In the genomic region with DNA sequence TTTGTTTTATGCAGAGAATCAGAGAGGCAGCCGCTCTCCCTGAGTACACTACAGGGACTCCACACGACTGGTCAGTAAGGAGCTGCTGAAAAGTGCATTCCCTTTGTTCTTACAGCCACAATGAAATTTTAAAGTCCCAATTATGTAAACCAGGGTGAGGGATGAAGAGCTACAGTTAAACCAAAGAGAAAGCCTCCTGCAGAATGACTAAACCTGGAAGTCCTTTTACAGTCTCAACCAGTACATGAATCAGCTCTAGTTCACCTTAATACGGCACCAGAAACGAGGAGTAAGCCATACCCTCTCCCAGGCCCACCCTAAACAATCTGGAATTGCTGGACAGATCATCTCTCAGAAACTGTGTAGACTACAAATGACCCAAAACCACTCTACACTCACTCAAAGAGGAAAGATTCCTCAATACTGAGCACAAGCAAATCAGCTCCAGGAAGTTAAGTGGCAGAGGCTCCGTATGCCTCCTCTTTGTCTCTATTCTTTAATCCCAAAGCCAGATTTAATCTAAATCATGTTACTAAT, we compare ENCODE assay signal across 8 cellular contexts.
DNase-seq lines count a peak whose midpoint lies in the region; ATAC-seq, FAIRE-seq and TF ChIP-seq lines count a peak whose summit lies in the region.

No MANE protein-coding gene starts in this region.

- no peaks in the 10 kb centered on the region for H3K36me3 Mint-ChIP-seq in activated CD4-positive, alpha-beta T cell treated with anti-CD3 and anti-CD28 coated beads for 36 hours (ENCODE audit: low read depth)

- no peak for FAIRE-seq in K562 (lab: Jason Lieb, UNC)
- FAIRE-seq in HepG2 (lab: Jason Lieb, UNC), result no peak

- intact Hi-C loops in activated CD4-positive, alpha-beta T cell treated with anti-CD3 and anti-CD28 coated beads for 36 hours (cut with DNase I, micrococcal nuclease), result loop anchor here in 1 of 2 experiments (10.0 kb wide), 1 partner anchor 59 kb away; no protein-coding TSS in a partner anchor
- intact Hi-C loops in K562 (cut with micrococcal nuclease) (loop anchor here (10.0 kb wide), 1 partner anchor 71 kb away; no protein-coding TSS in a partner anchor), HepG2 (cut with micrococcal nuclease; ENCODE audit: unreplicated experiment) (no loop called here)

- no peak for DNase-seq in activated CD4-positive, alpha-beta T cell treated with anti-CD3 and anti-CD28 coated beads for 36 hours
- DNase-seq in activated CD4-positive, alpha-beta T cell treated with anti-CD3 and anti-CD28 coated beads for 4 hours, result no peak
- DNase-seq in K562 (ENCODE audit: extremely low read depth in 1 of 4, low spot score in 3 of 4) (no peak), HepG2 (ENCODE audit: low spot score) (no peak), tibial nerve (ENCODE audit: low spot score in 2 of 2) (no peak), NCI-H526 treated with DMSO at 0.1 percent for 48 hours (lab: John Stamatoyannopoulos, UW) (no peak)

- TF ChIP-seq RAD21 in K562 (CRISPR knock-in tag; conservative IDR thresholded peaks at IDR 0.05 in 1 of 2, IDR thresholded peaks at IDR 0.05 in 1 of 2) (no peak), HepG2 (CRISPR knock-in tag; IDR thresholded peaks at IDR 0.05) (no peak)

- TF ChIP-seq EP300 in K562 (IDR thresholded peaks at IDR 0.05; ENCODE audit: low read length) (no peak), HepG2 (IDR thresholded peaks at IDR 0.05; ENCODE audit: low read depth in 2 of 2, low read length in 2 of 2) (no peak), HepG2 (CRISPR knock-in tag; IDR thresholded peaks at IDR 0.05; ENCODE audit: borderline replicate concordance) (no peak), tibial nerve (IDR thresholded peaks at IDR 0.05) (no peak)

- H3K4me3 ChIP-seq in K562 (no peak overlapping the region), HepG2 (replicated peaks in 1 of 3; ENCODE audit: insufficient read depth in 1 of 3, low read depth in 2 of 3, low read length in 3 of 3) (peak overlapping the region; percentile 57 to 72 (median 62)), tibial nerve (peak overlapping the region in 3 of 4 donors; percentile 34 to 55 (median 34))

- H3K36me3 ChIP-seq in K562 (ENCODE audit: control insufficient read depth, insufficient read depth, low read length) (no peaks in the 10 kb centered on the region), HepG2 (replicated peaks in 1 of 2; ENCODE audit: control insufficient read depth in 1 of 2, insufficient read depth in 2 of 2, low read length in 2 of 2) (no peaks in the 10 kb centered on the region), tibial nerve (no peaks in the 10 kb centered on the region)

- CTCF ChIA-PET in activated CD4-positive, alpha-beta T cell treated with anti-CD3 and anti-CD28 coated beads for 36 hours (lab: Charles Lee), result interaction anchor here (0.6 to 2.4 kb wide), 4 partner anchors 22 to 940 kb away, joined by 3 to 13 read pairs (median 4); no protein-coding TSS in a partner anchor
- CTCF ChIA-PET in K562 (lab: Yijun Ruan, JAX; ENCODE audit: low intra/inter-chr PET ratio) (no interaction called here), HepG2 (lab: Yijun Ruan, JAX; ENCODE audit: low intra/inter-chr PET ratio, low total read pairs) (no interaction called here)

- peak; percentile 51 for ATAC-seq in activated CD4-positive, alpha-beta T cell treated with anti-CD3 and anti-CD28 coated beads for 36 hours
- peak; percentile 37 for ATAC-seq in K562
- ATAC-seq in HepG2, result peak; percentile 35
- ATAC-seq in GM18858 (IDR thresholded peaks at IDR 0.05; ENCODE audit: unreplicated experiment), result no peak
- ATAC-seq in HG03565 (IDR thresholded peaks at IDR 0.05; ENCODE audit: unreplicated experiment), result no peak

- TF ChIP-seq CTCF in K562 (IDR thresholded peaks at IDR 0.05 in 2 of 3, conservative IDR thresholded peaks at IDR 0.05 in 1 of 3; ENCODE audit: insufficient read depth in 2 of 3, low read depth in 1 of 3, low read length in 3 of 3) (no peak), HepG2 (CRISPR knock-in tag; IDR thresholded peaks at IDR 0.05) (no peak), tibial nerve (IDR thresholded peaks at IDR 0.05) (no peak)

- H3K9me3 ChIP-seq in K562 (replicated peaks; ENCODE audit: control insufficient read depth, insufficient read depth, low read depth, low read length), result no peaks in the 10 kb centered on the region
- no peaks in the 10 kb centered on the region for H3K9me3 ChIP-seq in HepG2 (ENCODE audit: low read length)
- H3K9me3 ChIP-seq in tibial nerve, result no peaks in the 10 kb centered on the region

- H3K9me1 ChIP-seq in K562 (ENCODE audit: control insufficient read depth, insufficient read depth, low read length), result no peaks in the 10 kb centered on the region

- no peak overlapping the region; the same call in 2 of the 3 replicates for H3K27ac ChIP-seq in K562 (ENCODE audit: extremely low read depth, low read depth, low read length)
- H3K27ac ChIP-seq in HepG2 (ENCODE audit: extremely low read length, insufficient read depth, low read length), result peak overlapping the region; percentile 81
- peak overlapping the region; percentile 66 to 92 (median 76) for H3K27ac ChIP-seq in tibial nerve

- H4K20me1 ChIP-seq in K562 (replicated peaks; ENCODE audit: control insufficient read depth, insufficient read depth, low read length), result no peaks in the 10 kb centered on the region
- H4K20me1 ChIP-seq in HepG2 (ENCODE audit: insufficient read depth, low read length), result no peaks in the 10 kb centered on the region

- H3K9ac ChIP-seq in K562 (ENCODE audit: insufficient read depth in 1 of 2, low read depth in 2 of 2, low read length in 2 of 2) (no peak overlapping the region), HepG2 (ENCODE audit: insufficient read depth, low read depth, low read length) (peak overlapping the region; percentile 61)

- H3K9me3 Mint-ChIP-seq in activated CD4-positive, alpha-beta T cell treated with anti-CD3 and anti-CD28 coated beads for 36 hours (ENCODE audit: low read depth), result no peaks in the 10 kb centered on the region

- peak overlapping the region; percentile 15 for H3K4me3 Mint-ChIP-seq in activated CD4-positive, alpha-beta T cell treated with anti-CD3 and anti-CD28 coated beads for 36 hours

- no TSS peak for BruUV-seq in K562 (replicated peaks; lab: Mats Ljungman, UMichigan)
- no TSS peak for BruUV-seq in HepG2 (replicated peaks; lab: Mats Ljungman, UMichigan)

- peak overlapping the region; percentile 24 for H3K27ac Mint-ChIP-seq in activated CD4-positive, alpha-beta T cell treated with anti-CD3 and anti-CD28 coated beads for 36 hours

- H3K4me1 ChIP-seq in K562 (replicated peaks in 1 of 2; ENCODE audit: control insufficient read depth in 2 of 2, insufficient read depth in 2 of 2, low read length in 2 of 2) (peaks cover 0 to 13% of the 10 kb centered on the region in 2 experiments; a peak in 2 of 5 replicates), HepG2 (ENCODE audit: insufficient read depth, low read length) (peaks cover 47% of the 10 kb centered on the region), tibial nerve (peaks cover 0 to 78% (median 25%) of the 10 kb centered on the region in 4 donors)

- H3K4me2 ChIP-seq in K562 (ENCODE audit: insufficient read depth, low read length) (no peak overlapping the region), HepG2 (ENCODE audit: low read depth, low read length) (peak overlapping the region; percentile 95)

- H3K79me2 ChIP-seq in K562 (ENCODE audit: control insufficient read depth, insufficient read depth, low read length) (peaks cover 8% of the 10 kb centered on the region), HepG2 (ENCODE audit: insufficient read depth, low read length) (peaks cover 31% of the 10 kb centered on the region)

- H3K27me3 ChIP-seq in K562 (ENCODE audit: control insufficient read depth in 2 of 2, insufficient read depth in 2 of 2, low read length in 2 of 2), result no peaks in the 10 kb centered on the region
- H3K27me3 ChIP-seq in HepG2 (ENCODE audit: control insufficient read depth in 1 of 2, insufficient read depth in 2 of 2, low read length in 2 of 2), result no peaks in the 10 kb centered on the region
- no peaks in the 10 kb centered on the region for H3K27me3 ChIP-seq in tibial nerve

- 61% methylated on average over 5 of the region's 5 CpGs for WGBS in K562 (ENCODE audit: insufficient coverage, low coverage, missing lambda C conversion rate)
- WGBS in HepG2 (ENCODE audit: low lambda C conversion rate), result 38% methylated on average over 5 of the region's 5 CpGs
- 9 to 12% methylated on average over 5 of the region's 5 CpGs for WGBS in tibial nerve, 2 donors

- H3K4me1 Mint-ChIP-seq in activated CD4-positive, alpha-beta T cell treated with anti-CD3 and anti-CD28 coated beads for 36 hours, result peaks cover 17% of the 10 kb centered on the region

- peaks cover 2% of the 10 kb centered on the region for H3K27me3 Mint-ChIP-seq in activated CD4-positive, alpha-beta T cell treated with anti-CD3 and anti-CD28 coated beads for 36 hours

- no peak for TF ChIP-seq POLR2A in K562 (conservative IDR thresholded peaks at IDR 0.05)
- no peak for TF ChIP-seq POLR2A in HepG2 (IDR thresholded peaks at IDR 0.05; ENCODE audit: insufficient read depth in 1 of 2, low read depth in 2 of 2, low read length in 2 of 2)
- no peak for TF ChIP-seq POLR2A in tibial nerve (IDR thresholded peaks at IDR 0.05)

- POLR2A ChIA-PET in activated CD4-positive, alpha-beta T cell treated with anti-CD3 and anti-CD28 coated beads for 36 hours (lab: Charles Lee), result interaction anchor here (0.6 kb wide), 1 partner anchor 130 kb away, joined by 3 read pairs; no protein-coding TSS in a partner anchor
- POLR2A ChIA-PET in K562 (lab: Yijun Ruan, JAX), result interaction anchor here (0.6 to 0.7 kb wide), 3 partner anchors 42 to 205 kb away, joined by 3 read pairs; no protein-coding TSS in a partner anchor
- POLR2A ChIA-PET in HepG2 (lab: Yijun Ruan, JAX), result interaction anchor here (0.8 to 0.9 kb wide), 2 partner anchors 114 to 288 kb away, joined by 3 to 4 read pairs; a partner anchor contains a TSS

- no peak overlapping the region for H2AFZ ChIP-seq in K562 (ENCODE audit: low read depth, low read length)
- no peak overlapping the region for H2AFZ ChIP-seq in HepG2 (ENCODE audit: low read length)

- in situ Hi-C loops in K562 (cut with MboI), result no loop called here
- in situ Hi-C loops in HepG2 (cut with HindIII; ENCODE audit: extremely low pct_ligation_motif_present, low pct_unique_long_range_greater_than_20kb), result loop anchor here (5.0 kb wide), 1 partner anchor 288 kb away; no protein-coding TSS in a partner anchor

TF ChIP-seq in K562, 482 proteins besides CTCF, POLR2A, EP300 and RAD21 (continues in another document):
- TF ChIP-seq RBFOX2 (IDR thresholded peaks at IDR 0.05; ENCODE audit: low read depth, low read length), result no peak
- TF ChIP-seq ZSCAN32 (CRISPR knock-in tag; IDR thresholded peaks at IDR 0.05), result no peak
- TF ChIP-seq ARNT (IDR thresholded peaks at IDR 0.05), result no peak
- no peak for TF ChIP-seq HMG20A (CRISPR knock-in tag; conservative IDR thresholded peaks at IDR 0.05)
- TF ChIP-seq ZSCAN29 (IDR thresholded peaks at IDR 0.05), result no peak
- TF ChIP-seq ZNF695 (CRISPR knock-in tag; IDR thresholded peaks at IDR 0.05), result no peak

TF ChIP-seq in HepG2, 621 proteins besides CTCF, POLR2A, EP300 and RAD21 (continues in another document):
- TF ChIP-seq FOXA1 (IDR thresholded peaks at IDR 0.05) (no peak), FOXA1 (CRISPR knock-in tag; IDR thresholded peaks at IDR 0.05) (no peak)

Comparison
In these comparisons a context has a peak if more than half of its experiments do, and no peak if none do; other contexts are left out.
1. ATAC-seq: peak in activated CD4-positive, alpha-beta T cell treated with anti-CD3 and anti-CD28 coated beads for 36 hours (single experiment), K562 (single experiment) and HepG2 (single experiment); none in GM18858 (single experiment) and HG03565 (single experiment).